Comparison of ENCODE assay signal across 2 cellular contexts in genomic region chr17:45087978-45088377, GRCh38.
TF ChIP-seq lines count a peak whose summit lies in the region.

No MANE protein-coding gene starts in this region.

TF ChIP-seq in SK-N-SH, 30 proteins besides CTCF, POLR2A, EP300 and RAD21:
- no peak for TF ChIP-seq POLR2AphosphoS5 (IDR thresholded peaks at IDR 0.05; ENCODE audit: low read depth, low read length)
- TF ChIP-seq IRF3 (IDR thresholded peaks at IDR 0.05; ENCODE audit: low read depth, low read length), result no peak
- no peak for TF ChIP-seq USF2 (IDR thresholded peaks at IDR 0.05; ENCODE audit: borderline replicate concordance, low read depth, low read length)
- no peak for TF ChIP-seq GABPA (IDR thresholded peaks at IDR 0.05; ENCODE audit: low read depth)
- no peak for TF ChIP-seq TEAD4 (IDR thresholded peaks at IDR 0.05; ENCODE audit: borderline replicate concordance, insufficient read depth)
- no peak for TF ChIP-seq SMC3 (IDR thresholded peaks at IDR 0.05; ENCODE audit: low read depth, low read length)
- no peak for TF ChIP-seq SIN3A (IDR thresholded peaks at IDR 0.05; ENCODE audit: borderline replicate concordance, low read depth, low read length)
- TF ChIP-seq MXI1 (IDR thresholded peaks at IDR 0.05; ENCODE audit: low read depth, low read length), result no peak
- TF ChIP-seq REST (IDR thresholded peaks at IDR 0.05; ENCODE audit: low read depth, low read length), result no peak
- TF ChIP-seq, protein P1, sequence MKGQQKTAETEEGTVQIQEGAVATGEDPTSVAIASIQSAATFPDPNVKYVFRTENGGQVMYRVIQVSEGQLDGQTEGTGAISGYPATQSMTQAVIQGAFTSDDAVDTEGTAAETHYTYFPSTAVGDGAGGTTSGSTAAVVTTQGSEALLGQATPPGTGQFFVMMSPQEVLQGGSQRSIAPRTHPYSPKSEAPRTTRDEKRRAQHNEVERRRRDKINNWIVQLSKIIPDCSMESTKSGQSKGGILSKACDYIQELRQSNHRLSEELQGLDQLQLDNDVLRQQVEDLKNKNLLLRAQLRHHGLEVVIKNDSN (IDR thresholded peaks at IDR 0.05; ENCODE audit: borderline replicate concordance, low read depth), result no peak
- TF ChIP-seq RFX5 (IDR thresholded peaks at IDR 0.05; ENCODE audit: low read length), result no peak
- TF ChIP-seq GATA2 (CRISPR knock-in tag; IDR thresholded peaks at IDR 0.05), result no peak

TF ChIP-seq in SK-N-SH treated with all-trans-retinoic acid at 6 μM for 48 hours, 23 proteins besides CTCF, POLR2A, EP300 and RAD21:
- TF ChIP-seq SNAI2 (CRISPR knock-in tag; IDR thresholded peaks at IDR 0.05) (no peak), ISL1 (CRISPR knock-in tag; IDR thresholded peaks at IDR 0.05) (no peak)
